ENCODE assay signal across 21 cellular contexts in the genomic region with DNA sequence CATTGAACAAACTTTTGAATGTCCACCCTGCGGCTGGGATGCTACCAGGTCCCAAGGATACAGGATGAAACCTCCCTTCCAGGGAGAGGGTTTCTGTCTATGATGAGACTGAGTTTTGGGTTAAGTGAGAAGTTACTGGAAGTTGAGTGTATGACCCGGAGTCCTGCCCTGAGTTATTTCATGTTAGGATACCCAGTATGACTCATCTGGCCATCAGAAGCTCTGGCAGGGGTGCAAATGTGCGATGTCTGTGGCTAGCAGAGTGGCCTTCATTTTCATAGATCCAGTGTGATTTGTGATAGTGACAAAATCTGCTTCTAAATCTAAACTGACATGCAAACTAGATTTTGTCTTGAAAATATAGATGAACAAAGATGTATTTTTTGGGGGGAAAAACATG.
"Had no signal": no experiment of that assay in that cellular context is flagged by ENCODE, and none has a peak within 500 bp of the region (broad histone marks: within the 10 kb centered on the region; RNA-seq: fewer than 3 reads in every experiment).

No MANE protein-coding gene starts in this region.

- H3K9me3 Mint-ChIP-seq: activated T-helper 1 cell treated with anti-CD3 and anti-CD28 coated beads, Interleukin-12 subunit alpha, Interleukin-12 subunit beta, Interleukin-2, Interleukin-4 antibody, amounts not matched to agents 30 ng/mL and 10 ng/mL and 1 ng/mL, durations not matched to agents 14 hours and 24 hours and 36 hours; immature natural killer cell; nephron had no signal

- H3K27me3 ChIP-seq: ascending aorta had no signal

- H3K4me3 Mint-ChIP-seq: activated CD8-positive, alpha-beta T cell treated with anti-CD3 and anti-CD28 coated beads, Interleukin-2, amount 10 ng/mL, durations not matched to agents 7 days and 5 days; activated T-helper 1 cell treated with anti-CD3 and anti-CD28 coated beads, Interleukin-12 subunit alpha, Interleukin-12 subunit beta, Interleukin-2, Interleukin-4 antibody, amounts not matched to agents 30 ng/mL and 10 ng/mL and 1 ng/mL, durations not matched to agents 14 hours and 24 hours and 36 hours; immature natural killer cell; nephron had no signal

- H3K27ac Mint-ChIP-seq: activated CD8-positive, alpha-beta T cell treated with anti-CD3 and anti-CD28 coated beads, Interleukin-2, amount 10 ng/mL, durations not matched to agents 7 days and 5 days; activated T-helper 1 cell treated with anti-CD3 and anti-CD28 coated beads, Interleukin-12 subunit alpha, Interleukin-12 subunit beta, Interleukin-2, Interleukin-4 antibody, amounts not matched to agents 30 ng/mL and 10 ng/mL and 1 ng/mL, durations not matched to agents 14 hours and 24 hours and 36 hours; immature natural killer cell; nephron had no signal

- H3K27ac ChIP-seq: ascending aorta, psoas muscle had no signal

- H3K4me3 ChIP-seq: ascending aorta, lung, mucosa of descending colon, psoas muscle had no signal

- ATAC-seq: activated CD8-positive, alpha-beta T cell treated with anti-CD3 and anti-CD28 coated beads, Interleukin-2, amount 10 ng/mL, durations not matched to agents 7 days and 5 days; mucosa of descending colon; psoas muscle; sciatic nerve had no signal

- DNase-seq: activated CD4-positive, alpha-beta T cell treated with anti-CD3 and anti-CD28 coated beads for 4 hours; activated CD8-positive, alpha-beta memory T cell treated with anti-CD3 and anti-CD28 coated beads, Interleukin-2, amount 50 U/mL, for 48 hours; activated CD8-positive, alpha-beta T cell treated with anti-CD3 and anti-CD28 coated beads, Interleukin-2, amount 10 ng/mL, durations not matched to agents 7 days and 5 days; activated naive CD4-positive, alpha-beta T cell; central memory CD4-positive, alpha-beta T cell; cortex of kidney; effector memory CD4-positive, alpha-beta T cell; glutamatergic neuron; immature natural killer cell; mucosa of descending colon; occipital lobe; psoas muscle; stimulated activated CD4-positive, alpha-beta T cell treated with anti-CD3 and anti-CD28 coated beads, Interleukin-2, amount 100 ng/mL, for 24 hours; stimulated activated naive CD4-positive, alpha-beta T cell; T-helper 1 cell; trophoblast cell had no signal

- H3K4me1 ChIP-seq: ascending aorta had no signal

- H3K9me3 ChIP-seq: ascending aorta, mucosa of descending colon, psoas muscle had no signal
